ENCODE assay signal across 8 cellular contexts in the genomic region with DNA sequence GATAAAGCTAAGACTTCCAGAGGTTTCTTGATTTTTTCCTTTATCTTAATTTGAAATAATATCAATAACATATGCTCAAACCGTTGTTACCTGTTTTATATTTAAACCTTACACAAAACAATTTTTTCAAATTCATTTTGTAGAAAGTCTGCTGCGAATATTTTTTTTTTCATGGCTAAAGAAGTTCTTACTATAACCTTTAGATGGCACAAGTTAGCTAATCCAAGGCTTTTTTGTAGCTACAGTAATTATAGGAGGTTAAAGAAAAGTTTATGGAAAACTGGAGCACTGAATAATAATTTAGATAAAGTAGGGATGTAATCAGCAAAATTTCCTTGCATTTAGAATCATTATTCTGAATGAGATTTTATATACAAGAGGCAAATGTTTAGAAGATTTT.
DNase-seq lines count a peak whose midpoint lies in the region; ATAC-seq, FAIRE-seq and TF ChIP-seq lines count a peak whose summit lies in the region.

No MANE protein-coding gene starts in this region.

- H2AFZ ChIP-seq in MM.1S (ENCODE audit: low read length) (no peak overlapping the region), K562 (ENCODE audit: low read depth, low read length) (no peak overlapping the region)

- ATAC-seq in K562 (no peak), T-helper 17 cell (no peak), HG02678 (IDR thresholded peaks at IDR 0.05; ENCODE audit: unreplicated experiment) (no peak)

- WGBS in K562 (ENCODE audit: insufficient coverage, low coverage, missing lambda C conversion rate) = 0% methylated on average over 2 of the region's 2 CpGs

- no peaks in the 10 kb centered on the region for H3K9me2 ChIP-seq in MM.1S (replicated peaks; ENCODE audit: insufficient read depth, low read length)

- H3K79me2 ChIP-seq in MM.1S (ENCODE audit: low read length) (no peaks in the 10 kb centered on the region), K562 (ENCODE audit: control insufficient read depth, insufficient read depth, low read length) (no peaks in the 10 kb centered on the region)

- H3F3A ChIP-seq in MM.1S (ENCODE audit: insufficient read depth, low read length) = no peaks in the 10 kb centered on the region

- intact Hi-C loops in K562 (cut with micrococcal nuclease) = loop anchor here (5.0 kb wide), 3 partner anchors 191 to 361 kb away; no protein-coding TSS in a partner anchor

- no peak overlapping the region for H3K27ac Mint-ChIP-seq in T-helper 17 cell
- no peak overlapping the region for H3K27ac Mint-ChIP-seq in CD8-positive, alpha-beta memory T cell

- no peak overlapping the region for H3K4me3 ChIP-seq in MM.1S (ENCODE audit: low read length)
- H3K4me3 ChIP-seq in K562 = no peak overlapping the region
- no peak overlapping the region for H3K4me3 ChIP-seq in CD8-positive, alpha-beta memory T cell (ENCODE audit: low read length)

- in situ Hi-C loops in K562 (cut with MboI) = no loop called here

- H3K9ac ChIP-seq in MM.1S (ENCODE audit: low read length) (no peak overlapping the region), K562 (ENCODE audit: insufficient read depth in 1 of 2, low read depth in 2 of 2, low read length in 2 of 2) (no peak overlapping the region)

- TF ChIP-seq CTCF in MM.1S (IDR thresholded peaks at IDR 0.05; ENCODE audit: low read length) = peak; percentile 69
- TF ChIP-seq CTCF in K562 (IDR thresholded peaks at IDR 0.05 in 2 of 3, conservative IDR thresholded peaks at IDR 0.05 in 1 of 3; ENCODE audit: insufficient read depth in 2 of 3, low read depth in 1 of 3, low read length in 3 of 3) = peak in 2 of 3 experiments; percentile 33 to 68; a peak in 3 of 6 replicates

- H3K4me3 Mint-ChIP-seq in T-helper 17 cell = no peak overlapping the region
- H3K4me3 Mint-ChIP-seq in CD8-positive, alpha-beta memory T cell = no peak overlapping the region

- TF ChIP-seq EP300 in K562 (IDR thresholded peaks at IDR 0.05; ENCODE audit: low read length) = no peak

- H3K9me1 ChIP-seq in K562 (ENCODE audit: control insufficient read depth, insufficient read depth, low read length) = no peaks in the 10 kb centered on the region

- FAIRE-seq in K562 (lab: Jason Lieb, UNC) = peak; percentile 65

- H3K36me3 ChIP-seq in MM.1S (replicated peaks; ENCODE audit: insufficient read depth, low read length) (no peaks in the 10 kb centered on the region), K562 (ENCODE audit: control insufficient read depth, insufficient read depth, low read length) (no peaks in the 10 kb centered on the region)
- no peaks in the 10 kb centered on the region for H3K36me3 ChIP-seq in CD8-positive, alpha-beta memory T cell (ENCODE audit: insufficient read depth, low read length)

- H3K27me3 Mint-ChIP-seq in T-helper 17 cell = peaks cover 32% of the 10 kb centered on the region
- peaks cover 3 to 24% of the 10 kb centered on the region in 2 donors for H3K27me3 Mint-ChIP-seq in CD8-positive, alpha-beta memory T cell

- H3K4me2 ChIP-seq in MM.1S (ENCODE audit: low read depth, low read length) (no peak overlapping the region), K562 (ENCODE audit: insufficient read depth, low read length) (no peak overlapping the region)

- no peaks in the 10 kb centered on the region for H3K36me3 Mint-ChIP-seq in T-helper 17 cell (ENCODE audit: low read depth)
- no peaks in the 10 kb centered on the region for H3K36me3 Mint-ChIP-seq in CD8-positive, alpha-beta memory T cell

- POLR2A ChIA-PET in K562 (lab: Yijun Ruan, JAX) = interaction anchor here (0.6 kb wide), 1 partner anchor 396 kb away, joined by 5 read pairs; no protein-coding TSS in a partner anchor
- POLR2A ChIA-PET in CD8-positive, alpha-beta memory T cell (lab: Charles Lee) = no interaction called here

- H4K20me1 ChIP-seq in MM.1S (ENCODE audit: insufficient read depth, low read length) (no peaks in the 10 kb centered on the region), K562 (replicated peaks; ENCODE audit: control insufficient read depth, insufficient read depth, low read length) (no peaks in the 10 kb centered on the region)

- no peaks in the 10 kb centered on the region for H3K4me1 ChIP-seq in MM.1S (ENCODE audit: low read length)
- no peaks in the 10 kb centered on the region for H3K4me1 ChIP-seq in K562 (replicated peaks in 1 of 2; ENCODE audit: control insufficient read depth in 2 of 2, insufficient read depth in 2 of 2, low read length in 2 of 2)
- H3K4me1 ChIP-seq in CD8-positive, alpha-beta memory T cell (ENCODE audit: insufficient read depth, low read length) = no peaks in the 10 kb centered on the region

- no peak for TF ChIP-seq POLR2A in K562 (conservative IDR thresholded peaks at IDR 0.05)

- H3K27ac ChIP-seq in MM.1S (ENCODE audit: low read length) (no peak overlapping the region), K562 (ENCODE audit: extremely low read depth, low read depth, low read length) (no peak overlapping the region)
- H3K27ac ChIP-seq in CD8-positive, alpha-beta memory T cell (ENCODE audit: low read depth, low read length) = no peak overlapping the region

- H3K27me3 ChIP-seq in MM.1S (replicated peaks; ENCODE audit: insufficient read depth, low read length) (no peaks in the 10 kb centered on the region), K562 (ENCODE audit: control insufficient read depth in 2 of 2, insufficient read depth in 2 of 2, low read length in 2 of 2) (peaks cover 0 to 3% of the 10 kb centered on the region in 2 experiments; a peak in 1 of 5 replicates)
- H3K27me3 ChIP-seq in CD8-positive, alpha-beta memory T cell (ENCODE audit: insufficient read depth, low read length, poor library complexity, severe bottlenecking) = no peaks in the 10 kb centered on the region

- H3K9me3 ChIP-seq in MM.1S (replicated peaks; ENCODE audit: insufficient read depth, low read length) = no peaks in the 10 kb centered on the region
- H3K9me3 ChIP-seq in K562 (replicated peaks; ENCODE audit: control insufficient read depth, insufficient read depth, low read depth, low read length) = no peaks in the 10 kb centered on the region
- no peaks in the 10 kb centered on the region for H3K9me3 ChIP-seq in T-helper 17 cell (ENCODE audit: control insufficient read depth, low read length, poor library complexity, severe bottlenecking)
- H3K9me3 ChIP-seq in CD8-positive, alpha-beta memory T cell (ENCODE audit: low read length) = no peaks in the 10 kb centered on the region

- CTCF ChIA-PET in K562 (lab: Yijun Ruan, JAX; ENCODE audit: low intra/inter-chr PET ratio) = interaction anchor here (0.6 to 1.6 kb wide), 5 partner anchors 85 to 238 kb away, joined by 3 to 16 read pairs (median 5); no protein-coding TSS in a partner anchor
- CTCF ChIA-PET in CD8-positive, alpha-beta memory T cell (lab: Charles Lee) = no interaction called here

- DNase-seq in DMS53 (lab: John Stamatoyannopoulos, UW) = peak; percentile 78
- DNase-seq in MM.1S = peak; percentile 25
- peak in 2 of 4 experiments; percentile 11 to 13 for DNase-seq in K562 (ENCODE audit: extremely low read depth in 1 of 4, low spot score in 3 of 4)
- peak; percentile 36 for DNase-seq in medulla oblongata (ENCODE audit: extremely low spot score)
- DNase-seq in T-helper 17 cell = no peak
- no peak for DNase-seq in CD8-positive, alpha-beta memory T cell
- no peak for DNase-seq in NCI-H226

- TF ChIP-seq RAD21 in K562 (CRISPR knock-in tag; conservative IDR thresholded peaks at IDR 0.05 in 1 of 2, IDR thresholded peaks at IDR 0.05 in 1 of 2) = peak; percentile 85 to 88

- H3K9me3 Mint-ChIP-seq in CD8-positive, alpha-beta memory T cell = no peaks in the 10 kb centered on the region

- no peaks in the 10 kb centered on the region for H3K4me1 Mint-ChIP-seq in T-helper 17 cell
- H3K4me1 Mint-ChIP-seq in CD8-positive, alpha-beta memory T cell = no peaks in the 10 kb centered on the region

- no TSS peak for BruUV-seq in K562 (replicated peaks; lab: Mats Ljungman, UMichigan)

TF ChIP-seq in K562, 482 proteins besides CTCF, POLR2A, EP300 and RAD21:
- TF ChIP-seq DEAF1 (CRISPR knock-in tag; IDR thresholded peaks at IDR 0.05) (peak; percentile 80), ZNF384 (IDR thresholded peaks at IDR 0.05; ENCODE audit: low read depth, low read length) (peak; percentile 44; the same call in 1 of the 2 replicates)
- TF ChIP-seq, protein P1, sequence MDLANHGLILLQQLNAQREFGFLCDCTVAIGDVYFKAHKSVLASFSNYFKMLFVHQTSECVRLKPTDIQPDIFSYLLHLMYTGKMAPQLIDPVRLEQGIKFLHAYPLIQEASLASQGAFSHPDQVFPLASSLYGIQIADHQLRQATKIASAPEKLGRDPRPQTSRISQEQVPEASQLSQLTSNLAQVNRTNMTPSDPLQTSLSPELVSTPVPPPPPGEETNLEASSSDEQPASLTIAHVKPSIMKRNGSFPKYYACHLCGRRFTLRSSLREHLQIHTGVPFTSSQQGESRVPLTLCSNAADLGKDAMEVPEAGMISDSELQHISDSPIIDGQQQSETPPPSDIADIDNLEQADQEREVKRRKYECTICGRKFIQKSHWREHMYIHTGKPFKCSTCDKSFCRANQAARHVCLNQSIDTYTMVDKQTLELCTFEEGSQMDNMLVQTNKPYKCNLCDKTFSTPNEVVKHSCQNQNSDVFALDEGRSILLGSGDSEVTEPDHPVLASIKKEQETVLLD (IDR thresholded peaks at IDR 0.05) = no peak

Comparison
In these comparisons a context has a peak if more than half of its experiments do, and no peak if none do; other contexts are left out.
1. DNase-seq: peak in DMS53 (single experiment), MM.1S (single experiment) and medulla oblongata (single experiment); none in T-helper 17 cell (0 of 3), CD8-positive, alpha-beta memory T cell (0 of 5) and NCI-H226 (single experiment).